25 cellular contexts compared by ENCODE assay signal in genomic region chr9:21840647-21841046, GRCh38.
"Had no signal": no experiment of that assay in that cellular context is flagged by ENCODE, and none has a peak within 500 bp of the region (broad histone marks: within the 10 kb centered on the region; RNA-seq: fewer than 3 reads in every experiment).

No MANE protein-coding gene starts in this region.

- H3K27me3 Mint-ChIP-seq: naive thymus-derived CD4-positive, alpha-beta T cell; natural killer cell treated with Interleukin-12 subunit alpha and Interleukin-12 subunit beta and Interleukin-15 and Interleukin-18, amount 100 ng/mL, for 72 hours; progenitor cell of endocrine pancreas; stimulated activated memory B cell treated with anti-CD40 and anti-IgM and Interleukin-4, amounts not matched to agents 10 μg/mL and 1 μg/mL and 100 μg/mL, for 72 hours had no signal

- H3K4me1 ChIP-seq: left ventricle myocardium inferior, right atrium auricular region, right lobe of liver, suprapubic skin, tibial artery, upper lobe of right lung had no signal

- H3K9me3 ChIP-seq: ovary, right lobe of liver, upper lobe of right lung had no signal

- DNase-seq: hypothalamus; immature natural killer cell; kidney; left ventricle myocardium inferior; mesendoderm; naive thymus-derived CD4-positive, alpha-beta T cell; ovary; right lobe of liver; stimulated activated CD4-positive, alpha-beta T cell treated with anti-CD3 and anti-CD28 coated beads, Interleukin-1b, Interleukin-23, amount 100 ng/mL, for 48 hours; stimulated activated CD4-positive, alpha-beta T cell treated with anti-CD3 and anti-CD28 coated beads, Interleukin-2, amount 100 ng/mL, for 48 hours; stimulated activated CD4-positive, alpha-beta T cell treated with anti-CD3 and anti-CD28 coated beads, Interleukin-4, amount 100 ng/mL, for 4 hours; stimulated activated CD8-positive, alpha-beta memory T cell treated with anti-CD3 and anti-CD28 coated beads, Interleukin-4, amount 100 ng/mL, for 48 hours; stimulated activated naive CD4-positive, alpha-beta T cell treated with Interleukin-2 at 50 U/mL for 16 hours; tibial artery; trophoblast cell; upper lobe of right lung had no signal

- H3K36me3 ChIP-seq: ovary had no signal

- ATAC-seq: naive thymus-derived CD4-positive, alpha-beta T cell; natural killer cell treated with Interleukin-12 subunit alpha and Interleukin-12 subunit beta and Interleukin-15 and Interleukin-18, amount 100 ng/mL, for 72 hours; stimulated activated memory B cell treated with anti-CD40 and anti-IgM and Interleukin-4, amounts not matched to agents 10 μg/mL and 1 μg/mL and 100 μg/mL, for 72 hours; upper lobe of right lung had no signal

- H3K4me3 Mint-ChIP-seq: immature natural killer cell; mesothelial cell of epicardium; naive thymus-derived CD4-positive, alpha-beta T cell; natural killer cell treated with Interleukin-12 subunit alpha and Interleukin-12 subunit beta and Interleukin-15 and Interleukin-18, amount 100 ng/mL, for 72 hours; stimulated activated memory B cell treated with anti-CD40 and anti-IgM and Interleukin-4, amounts not matched to agents 10 μg/mL and 1 μg/mL and 100 μg/mL, for 72 hours had no signal

- H3K27ac ChIP-seq: left ventricle myocardium inferior, ovary, right atrium auricular region, right lobe of liver, suprapubic skin, thoracic aorta, tibial artery, upper lobe of right lung had no signal

- H3K27me3 ChIP-seq: ovary, right atrium auricular region, right lobe of liver, suprapubic skin, tibial artery, upper lobe of right lung had no signal

- H3K27ac Mint-ChIP-seq: immature natural killer cell; mesothelial cell of epicardium; naive thymus-derived CD4-positive, alpha-beta T cell; natural killer cell treated with Interleukin-12 subunit alpha and Interleukin-12 subunit beta and Interleukin-15 and Interleukin-18, amount 100 ng/mL, for 72 hours; progenitor cell of endocrine pancreas; stimulated activated memory B cell treated with anti-CD40 and anti-IgM and Interleukin-4, amounts not matched to agents 10 μg/mL and 1 μg/mL and 100 μg/mL, for 72 hours had no signal

- H3K4me2 ChIP-seq: smooth muscle cell had no signal

- H3K4me3 ChIP-seq: left ventricle myocardium inferior, lung, ovary, right atrium auricular region, right lobe of liver, smooth muscle cell, suprapubic skin, thoracic aorta, tibial artery, upper lobe of right lung had no signal
